In genomic region chr1:169565335-169566271, GRCh38 we compare ENCODE assay signal across 2 cellular contexts.
A peak's percentile ranks its signal among the peaks of the same experiment; 100 is the strongest.
TF ChIP-seq lines count a peak whose summit lies in the region.

No MANE protein-coding gene starts in this region.

TF ChIP-seq in K562, 482 proteins besides CTCF, POLR2A, EP300 and RAD21:
- no peak for TF ChIP-seq DEAF1 (CRISPR knock-in tag; IDR thresholded peaks at IDR 0.05)
- no peak for TF ChIP-seq ZNF24 (IDR thresholded peaks at IDR 0.05)
- TF ChIP-seq VEZF1 (CRISPR knock-in tag; IDR thresholded peaks at IDR 0.05) = no peak
- no peak for TF ChIP-seq KLF10 (CRISPR knock-in tag; IDR thresholded peaks at IDR 0.05)
- TF ChIP-seq SIX5 (IDR thresholded peaks at IDR 0.05; ENCODE audit: borderline replicate concordance in 1 of 2, insufficient read depth in 1 of 2, low read depth in 1 of 2, low read length in 2 of 2) = no peak
- TF ChIP-seq CCNT2 (IDR thresholded peaks at IDR 0.05; ENCODE audit: borderline replicate concordance, extremely low read depth, insufficient read length, low read depth, low read length) = no peak
- no peak for TF ChIP-seq CEBPG (CRISPR knock-in tag; IDR thresholded peaks at IDR 0.05)
- peak in 1 of 2 experiments; percentile 92; a peak in 2 of 4 replicates for TF ChIP-seq CEBPG (tag; conservative IDR thresholded peaks at IDR 0.05 in 1 of 2, IDR thresholded peaks at IDR 0.05 in 1 of 2)
- peak; percentile 72 for TF ChIP-seq CEBPB (tag; IDR thresholded peaks at IDR 0.05)
TF ChIP-seq in K562: peak in this region for 2.

TF ChIP-seq in liver, 16 proteins besides CTCF, POLR2A, EP300 and RAD21:
- TF ChIP-seq ZBTB33 (IDR thresholded peaks at IDR 0.05) = no peak
- TF ChIP-seq EGR1 (IDR thresholded peaks at IDR 0.05; ENCODE audit: low read depth in 2 of 2) = no peak
- no peak for TF ChIP-seq REST (IDR thresholded peaks at IDR 0.05)
- peak in 1 of 2 donors; percentile 19 for TF ChIP-seq JUND (IDR thresholded peaks at IDR 0.05)
- TF ChIP-seq FOXA2 (IDR thresholded peaks at IDR 0.05) = no peak
- TF ChIP-seq TAF1 (conservative IDR thresholded peaks at IDR 0.05) = no peak
- no peak for TF ChIP-seq YY1 (IDR thresholded peaks at IDR 0.05)
- TF ChIP-seq HNF4G (IDR thresholded peaks at IDR 0.05) = peak; percentile 23
- no peak for TF ChIP-seq MAX (IDR thresholded peaks at IDR 0.05)
- peak; percentile 31 for TF ChIP-seq NR2F2 (IDR thresholded peaks at IDR 0.05)
- TF ChIP-seq RXRA (IDR thresholded peaks at IDR 0.05) = peak; percentile 25 to 37
- TF ChIP-seq HNF4A (conservative IDR thresholded peaks at IDR 0.05) = peak; percentile 63 to 82
- TF ChIP-seq ATF3 (IDR thresholded peaks at IDR 0.05) = no peak
- TF ChIP-seq SP1 (IDR thresholded peaks at IDR 0.05) = no peak
- TF ChIP-seq GABPA (IDR thresholded peaks at IDR 0.05 in 1 of 2, conservative IDR thresholded peaks at IDR 0.05 in 1 of 2) = no peak
